Comparison of ENCODE assay signal across 17 cellular contexts in the genomic region with DNA sequence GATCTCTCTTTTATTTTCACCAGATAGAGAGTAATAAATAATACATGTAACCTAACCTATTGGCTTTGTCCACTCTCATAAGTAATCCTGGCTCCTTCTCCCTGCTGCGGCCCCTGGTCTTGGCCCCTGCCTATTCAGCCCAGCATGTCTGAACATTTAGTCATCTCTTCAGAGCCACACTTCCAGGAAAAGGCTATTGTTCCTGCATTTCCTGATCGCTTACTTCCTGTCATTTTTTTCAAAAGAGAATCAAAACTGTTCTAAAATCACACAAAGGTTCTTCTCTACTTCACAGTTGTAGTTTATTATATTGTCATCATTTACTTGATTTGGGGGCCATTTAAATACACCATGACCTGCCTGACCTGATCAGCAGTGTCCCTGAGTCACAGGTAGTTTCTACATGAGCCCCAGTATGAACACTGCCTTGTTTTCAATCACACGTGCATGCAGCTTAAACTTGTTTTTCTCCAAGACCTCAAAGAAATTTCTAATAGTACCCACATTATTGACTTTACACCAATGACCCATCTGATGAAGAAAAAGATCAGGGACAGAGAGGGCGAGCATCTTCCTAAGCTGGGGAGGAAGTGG. TPM values are rescaled to one million over a fixed set of nuclear protein-coding genes. Genes with fewer than 3 reads are reported as not detected.
DNase-seq lines count a peak whose midpoint lies in the region; ATAC-seq and TF ChIP-seq lines count a peak whose summit lies in the region.
"Had no signal": no experiment of that assay in that cellular context is flagged by ENCODE, and none has a peak within 500 bp of the region (broad histone marks: within the 10 kb centered on the region; RNA-seq: fewer than 3 reads in every experiment).

No MANE protein-coding gene starts in this region.

- no peak overlapping the region for H3K4me3 ChIP-seq in GM23248
- H3K4me3 ChIP-seq in SK-N-SH (ENCODE audit: low read depth in 2 of 2, low read length in 1 of 2): no peak overlapping the region
- H3K4me3 ChIP-seq: mucosa of descending colon had no signal

- POLR2A ChIA-PET in SK-N-SH (lab: Yijun Ruan, JAX): no interaction called here

- CTCF ChIA-PET in SK-N-SH (lab: Yijun Ruan, JAX): interaction anchor here (0.5 kb wide), 1 partner anchor 200 kb away, joined by 3 read pairs; no protein-coding TSS in a partner anchor

- TF ChIP-seq CTCF in SK-N-SH (IDR thresholded peaks at IDR 0.05) (no peak), foreskin keratinocyte (conservative IDR thresholded peaks at IDR 0.05) (no peak)

- H4K20me1 ChIP-seq in GM23248 (ENCODE audit: insufficient read depth) (no peaks in the 10 kb centered on the region), SK-N-SH (ENCODE audit: insufficient read depth) (no peaks in the 10 kb centered on the region)

- no peak for TF ChIP-seq EP300 in SK-N-SH (IDR thresholded peaks at IDR 0.05; ENCODE audit: borderline replicate concordance in 1 of 2, low read depth in 1 of 2, low read length in 1 of 2)

- H3K9ac ChIP-seq in GM23248 (no peak overlapping the region), SK-N-SH (no peak overlapping the region)

- ATAC-seq in foreskin keratinocyte (peak; percentile 38), HG03571 (IDR thresholded peaks at IDR 0.05; ENCODE audit: unreplicated experiment) (no peak), GM18907 (IDR thresholded peaks at IDR 0.05; ENCODE audit: unreplicated experiment) (no peak)

- H3K27me3 ChIP-seq in GM23248 (replicated peaks; ENCODE audit: insufficient read depth) (no peaks in the 10 kb centered on the region), SK-N-SH (ENCODE audit: insufficient read depth) (no peaks in the 10 kb centered on the region), foreskin keratinocyte (no peaks in the 10 kb centered on the region)

- no peaks in the 10 kb centered on the region for H3K79me2 ChIP-seq in GM23248 (ENCODE audit: insufficient read depth)
- no peaks in the 10 kb centered on the region for H3K79me2 ChIP-seq in SK-N-SH (ENCODE audit: insufficient read depth)

- DNase-seq in GM23248 (peak; percentile 13), SK-N-SH (no peak), foreskin keratinocyte (peak; percentile 16 to 20), renal cortical epithelial cell (ENCODE audit: low read depth) (peak; percentile 80), SKM-1 treated with dmso at 0.1 percent for 144 hours (lab: John Stamatoyannopoulos, UW; ENCODE audit: unreplicated experiment) (no peak)
- DNase-seq in activated CD4-positive, alpha-beta T cell treated with anti-CD3 and anti-CD28 coated beads for 1 hour: no peak
- DNase-seq: activated CD4-positive, alpha-beta T cell treated with anti-CD3 and anti-CD28 coated beads, Interleukin-2, amount 50 U/mL, for 48 hours; activated gamma-delta T cell; CD4-positive, alpha-beta T cell; cortex of kidney; hypothalamus; mucosa of descending colon; NCI-H1417; small intestine had no signal

- H3F3A ChIP-seq in GM23248 (ENCODE audit: insufficient read depth) (peaks cover 23% of the 10 kb centered on the region), SK-N-SH (replicated peaks; ENCODE audit: insufficient read depth) (peaks cover 10% of the 10 kb centered on the region)

- 0 out of 2 replicates have a peak overlapping the region, but pooled peaks have one; percentile 29 for H2AFZ ChIP-seq in GM23248
- H2AFZ ChIP-seq in SK-N-SH (ENCODE audit: low read depth): peak overlapping the region; percentile 30; the same call in 1 of the 2 replicates

- H3K4me1 ChIP-seq in GM23248 (ENCODE audit: insufficient read depth) (peaks cover 40% of the 10 kb centered on the region), SK-N-SH (ENCODE audit: control insufficient read depth in 1 of 2, insufficient read depth in 2 of 2, low read depth in 1 of 2, low read length in 1 of 2) (peaks cover 0 to 20% of the 10 kb centered on the region in 2 experiments; a peak in 2 of 4 replicates), foreskin keratinocyte (peaks cover 21% of the 10 kb centered on the region)

- in situ Hi-C loops in GM23248 (cut with MboI): no loop called here

- H3K4me2 ChIP-seq in GM23248 (ENCODE audit: unreplicated experiment) (no peak overlapping the region), SK-N-SH (no peak overlapping the region)

- H3K27ac ChIP-seq in GM23248 (no peak overlapping the region), SK-N-SH (ENCODE audit: low read depth in 2 of 2, low read length in 1 of 2) (no peak overlapping the region), foreskin keratinocyte (no peak overlapping the region)

- H3K9me3 ChIP-seq in GM23248 (ENCODE audit: low read depth) (no peaks in the 10 kb centered on the region), SK-N-SH (no peaks in the 10 kb centered on the region)
- H3K9me3 ChIP-seq: mucosa of descending colon had no signal

- TF ChIP-seq RAD21 in SK-N-SH (IDR thresholded peaks at IDR 0.05; ENCODE audit: low read length): no peak

- H3K9me2 ChIP-seq in GM23248 (ENCODE audit: insufficient read depth) (no peaks in the 10 kb centered on the region), SK-N-SH (no peaks in the 10 kb centered on the region)

- 86 to 93% methylated on average over 4 of the region's 4 CpGs for WGBS in GM23248 (ENCODE audit: low coverage in 1 of 2, low lambda C conversion rate in 2 of 2, missing lambda C conversion rate in 2 of 2), 2 experiments
- WGBS in SK-N-SH (ENCODE audit: low lambda C conversion rate): 68% methylated on average over 4 of the region's 4 CpGs

- H3K36me3 ChIP-seq in GM23248 (ENCODE audit: low read depth): no peaks in the 10 kb centered on the region
- no peaks in the 10 kb centered on the region for H3K36me3 ChIP-seq in SK-N-SH (replicated peaks in 1 of 2; ENCODE audit: control insufficient read depth in 1 of 2, insufficient read depth in 2 of 2, low read length in 1 of 2)

TF ChIP-seq in SK-N-SH, 30 proteins besides CTCF, POLR2A, EP300 and RAD21:
- TF ChIP-seq RCOR1 (IDR thresholded peaks at IDR 0.05; ENCODE audit: low read length): no peak
- TF ChIP-seq JUND (IDR thresholded peaks at IDR 0.05): peak; percentile 33; the same call in 1 of the 2 replicates
- peak; percentile 22; the same call in 1 of the 2 replicates for TF ChIP-seq FOSL2 (IDR thresholded peaks at IDR 0.05; ENCODE audit: borderline replicate concordance, low read depth)
- TF ChIP-seq TEAD4 (IDR thresholded peaks at IDR 0.05; ENCODE audit: borderline replicate concordance, insufficient read depth): no peak
- TF ChIP-seq, protein P1, sequence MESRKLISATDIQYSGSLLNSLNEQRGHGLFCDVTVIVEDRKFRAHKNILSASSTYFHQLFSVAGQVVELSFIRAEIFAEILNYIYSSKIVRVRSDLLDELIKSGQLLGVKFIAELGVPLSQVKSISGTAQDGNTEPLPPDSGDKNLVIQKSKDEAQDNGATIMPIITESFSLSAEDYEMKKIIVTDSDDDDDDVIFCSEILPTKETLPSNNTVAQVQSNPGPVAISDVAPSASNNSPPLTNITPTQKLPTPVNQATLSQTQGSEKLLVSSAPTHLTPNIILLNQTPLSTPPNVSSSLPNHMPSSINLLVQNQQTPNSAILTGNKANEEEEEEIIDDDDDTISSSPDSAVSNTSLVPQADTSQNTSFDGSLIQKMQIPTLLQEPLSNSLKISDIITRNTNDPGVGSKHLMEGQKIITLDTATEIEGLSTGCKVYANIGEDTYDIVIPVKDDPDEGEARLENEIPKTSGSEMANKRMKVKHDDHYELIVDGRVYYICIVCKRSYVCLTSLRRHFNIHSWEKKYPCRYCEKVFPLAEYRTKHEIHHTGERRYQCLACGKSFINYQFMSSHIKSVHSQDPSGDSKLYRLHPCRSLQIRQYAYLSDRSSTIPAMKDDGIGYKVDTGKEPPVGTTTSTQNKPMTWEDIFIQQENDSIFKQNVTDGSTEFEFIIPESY (IDR thresholded peaks at IDR 0.05; ENCODE audit: borderline replicate concordance, low read depth): no peak
- TF ChIP-seq, protein P2, sequence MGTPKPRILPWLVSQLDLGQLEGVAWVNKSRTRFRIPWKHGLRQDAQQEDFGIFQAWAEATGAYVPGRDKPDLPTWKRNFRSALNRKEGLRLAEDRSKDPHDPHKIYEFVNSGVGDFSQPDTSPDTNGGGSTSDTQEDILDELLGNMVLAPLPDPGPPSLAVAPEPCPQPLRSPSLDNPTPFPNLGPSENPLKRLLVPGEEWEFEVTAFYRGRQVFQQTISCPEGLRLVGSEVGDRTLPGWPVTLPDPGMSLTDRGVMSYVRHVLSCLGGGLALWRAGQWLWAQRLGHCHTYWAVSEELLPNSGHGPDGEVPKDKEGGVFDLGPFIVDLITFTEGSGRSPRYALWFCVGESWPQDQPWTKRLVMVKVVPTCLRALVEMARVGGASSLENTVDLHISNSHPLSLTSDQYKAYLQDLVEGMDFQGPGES (IDR thresholded peaks at IDR 0.05; ENCODE audit: low read depth, low read length): no peak
- no peak for TF ChIP-seq RFX5 (IDR thresholded peaks at IDR 0.05; ENCODE audit: low read length)
- no peak for TF ChIP-seq CHD2 (IDR thresholded peaks at IDR 0.05; ENCODE audit: low read length, partially characterized antibody)
- no peak for TF ChIP-seq FOXJ3 (CRISPR knock-in tag; IDR thresholded peaks at IDR 0.05)
- no peak for TF ChIP-seq NFIC (IDR thresholded peaks at IDR 0.05; ENCODE audit: borderline replicate concordance)
- no peak for TF ChIP-seq SMC3 (IDR thresholded peaks at IDR 0.05; ENCODE audit: low read depth, low read length)
- no peak for TF ChIP-seq ELF1 (IDR thresholded peaks at IDR 0.05)
- TF ChIP-seq FOXM1 (IDR thresholded peaks at IDR 0.05; ENCODE audit: low read depth): no peak
- TF ChIP-seq TCF12 (IDR thresholded peaks at IDR 0.05): no peak
- no peak for TF ChIP-seq POLR2AphosphoS5 (IDR thresholded peaks at IDR 0.05; ENCODE audit: low read depth, low read length)
- no peak for TF ChIP-seq RXRA (IDR thresholded peaks at IDR 0.05; ENCODE audit: borderline replicate concordance, low read depth)
- no peak for TF ChIP-seq MEF2A (IDR thresholded peaks at IDR 0.05; ENCODE audit: borderline replicate concordance, low read depth)

RNA-seq across cellular contexts. Expression of a gene that starts 47.4 kb away (rescaled TPM):
- total RNA-seq in GM23248 (2014; rRNA removed; shearing (Covaris generic)): under 0.01 TPM in 1 of 2 replicates, not detected in the other
- polyA plus RNA-seq in GM23248 (2016; fragmentation: Nextera tagmentation; extraction: Ambion mirVana): 0.10 and 0.20 TPM in 2 replicates
- 0.02 TPM in 1 of 2 replicates, not detected in the other for polyA plus RNA-seq in SK-N-SH (2012; rRNA removed)
- polyA plus RNA-seq in SK-N-SH (2012; cell fraction: cytosol; rRNA removed): under 0.01 and 0.01 TPM in 2 replicates
- polyA plus RNA-seq in SK-N-SH (2012; cell fraction: nucleus; rRNA removed): not detected in 2 replicates
- total RNA-seq in foreskin keratinocyte: not detected in 2 replicates
- not detected in 2 replicates for polyA plus RNA-seq in foreskin keratinocyte
- total RNA-seq in renal cortical epithelial cell: 0.17 and 0.30 TPM in 2 replicates
- total RNA-seq: CD4-positive, alpha-beta T cell; T-helper 1 cell treated with Interleukin-12 subunit alpha and Interleukin-12 subunit beta and Interleukin-4 antibody, amounts not matched to agents 30 ng/mL and 1 ng/mL, for 36 hours had no signal

Comparison
In these comparisons a context has a peak if more than half of its experiments do, and no peak if none do; other contexts are left out.
1. DNase-seq: peak in GM23248 (single experiment), foreskin keratinocyte (2 of 2) and renal cortical epithelial cell (single experiment); none in SK-N-SH (single experiment), activated CD4-positive, alpha-beta T cell treated with anti-CD3 and anti-CD28 coated beads for 1 hour (single experiment) and SKM-1 treated with dmso at 0.1 percent for 144 hours (single experiment).